In genomic region chr5:143404416-143405062, GRCh38 we compare ENCODE assay signal across 8 cellular contexts. TPM values are rescaled to one million over a fixed set of nuclear protein-coding genes. Genes with fewer than 3 reads are reported as not detected.
DNase-seq lines count a peak whose midpoint lies in the region; ATAC-seq and TF ChIP-seq lines count a peak whose summit lies in the region.

No MANE protein-coding gene starts in this region.

- H3K36me3 ChIP-seq in right lobe of liver, result peaks cover 0 to 4% (median 0%) of the 10 kb centered on the region in 4 donors

- H3K9me3 ChIP-seq in right lobe of liver, result no peaks in the 10 kb centered on the region

- peak; percentile 81 for DNase-seq in NK-92 treated with Interleukin-12 subunit alpha and Interleukin-12 subunit beta, amount 100 ng/mL, for 24 hours (lab: John Stamatoyannopoulos, UW)
- DNase-seq in NK-92 (lab: John Stamatoyannopoulos, UW; ENCODE audit: unreplicated experiment) (no peak), NCI-H446 treated with DMSO at 0.1 percent for 48 hours (lab: John Stamatoyannopoulos, UW) (peak; percentile 84), right lobe of liver (peak; percentile 81 to 87 (median 87))
- peak; percentile 67 to 70 for DNase-seq in activated CD4-positive, alpha-beta T cell treated with anti-CD3 and anti-CD28 coated beads, Interleukin-2, amount 50 U/mL, for 4 hours
- DNase-seq in stimulated activated CD4-positive, alpha-beta T cell treated with anti-CD3 and anti-CD28 coated beads, Interleukin-4, amount 100 ng/mL, for 1 hour, result peak; percentile 76

- H3K4me3 Mint-ChIP-seq in dendritic cell treated with granulocyte-macrophage colony-stimulating factor and Interleukin-4, amounts not matched to agents 40 ng/mL and 50 ng/mL, for 4 days, result peak overlapping the region; percentile 88

- H3K4me1 ChIP-seq in right lobe of liver, result peaks cover 0 to 20% (median 10%) of the 10 kb centered on the region in 4 donors

- peak overlapping the region; percentile 81 to 93 (median 88) for H3K4me3 ChIP-seq in right lobe of liver

- 0% methylated on average over 25 of the region's 41 CpGs for WGBS in right lobe of liver (ENCODE audit: insufficient coverage, low coverage, low lambda C conversion rate, missing lambda C conversion rate)

- TF ChIP-seq CTCF in right lobe of liver (IDR thresholded peaks at IDR 0.05), result no peak

- ATAC-seq in HG02981 (IDR thresholded peaks at IDR 0.05; ENCODE audit: unreplicated experiment) (peak; percentile 24), right lobe of liver (peak; percentile 32 to 48 (median 45))

- peaks cover 40% of the 10 kb centered on the region for H3K4me1 Mint-ChIP-seq in dendritic cell treated with granulocyte-macrophage colony-stimulating factor and Interleukin-4, amounts not matched to agents 40 ng/mL and 50 ng/mL, for 4 days (ENCODE audit: low read depth)

- intact Hi-C loops in dendritic cell treated with granulocyte-macrophage colony-stimulating factor and Interleukin-4, amounts not matched to agents 40 ng/mL and 50 ng/mL, for 4 days (cut with micrococcal nuclease), result loop anchor here (5.0 to 10.0 kb wide), 6 partner anchors 160 to 760 kb away; no protein-coding TSS in a partner anchor
- intact Hi-C loops in right lobe of liver (cut with DNase I), result loop anchor here in 1 of 2 donors (10.0 kb wide), 1 partner anchor 90 kb away; no protein-coding TSS in a partner anchor

- peak overlapping the region; percentile 98 for H3K27ac Mint-ChIP-seq in dendritic cell treated with granulocyte-macrophage colony-stimulating factor and Interleukin-4, amounts not matched to agents 40 ng/mL and 50 ng/mL, for 4 days

- H3K27me3 ChIP-seq in right lobe of liver, result no peaks in the 10 kb centered on the region

- H3K36me3 Mint-ChIP-seq in dendritic cell treated with granulocyte-macrophage colony-stimulating factor and Interleukin-4, amounts not matched to agents 40 ng/mL and 50 ng/mL, for 4 days (ENCODE audit: low read depth), result peaks cover 14% of the 10 kb centered on the region

- TF ChIP-seq POLR2A in right lobe of liver (IDR thresholded peaks at IDR 0.05), result no peak

- H3K9me3 Mint-ChIP-seq in dendritic cell treated with granulocyte-macrophage colony-stimulating factor and Interleukin-4, amounts not matched to agents 40 ng/mL and 50 ng/mL, for 4 days, result no peaks in the 10 kb centered on the region

- peak overlapping the region; percentile 97 to 99 (median 98) for H3K27ac ChIP-seq in right lobe of liver

- H3K27me3 Mint-ChIP-seq in dendritic cell treated with granulocyte-macrophage colony-stimulating factor and Interleukin-4, amounts not matched to agents 40 ng/mL and 50 ng/mL, for 4 days, result no peaks in the 10 kb centered on the region

RNA-seq across cellular contexts. Expression of gene NR3C1, which starts 1.1 kb away (rescaled TPM):
- 10 to 100 TPM; 27.3 to 60.1 (median 47.2) TPM for total RNA-seq in right lobe of liver
